Comparison of ENCODE assay signal across 26 cellular contexts in genomic region chr5:140497897-140498296, GRCh38. TPM values are rescaled to one million over a fixed set of nuclear protein-coding genes. Genes with fewer than 3 reads are reported as not detected.
DNase-seq lines count a peak whose midpoint lies in the region; ATAC-seq and TF ChIP-seq lines count a peak whose summit lies in the region.
"Had no signal": no experiment of that assay in that cellular context is flagged by ENCODE, and none has a peak within 500 bp of the region (broad histone marks: within the 10 kb centered on the region; RNA-seq: fewer than 3 reads in every experiment).

No MANE protein-coding gene starts in this region.

- no peak for TF ChIP-seq CTCF in ascending aorta (IDR thresholded peaks at IDR 0.05)

- no peaks in the 10 kb centered on the region for H3K27me3 ChIP-seq in naive thymus-derived CD4-positive, alpha-beta T cell (ENCODE audit: control insufficient read depth in 2 of 2, insufficient read depth in 2 of 2, low read length in 2 of 2)
- H3K27me3 ChIP-seq in ascending aorta, result no peaks in the 10 kb centered on the region
- H3K27me3 ChIP-seq: foreskin keratinocyte, suprapubic skin had no signal

- POLR2A ChIA-PET in naive thymus-derived CD4-positive, alpha-beta T cell (lab: Charles Lee), result no interaction called here

- H3K36me3 Mint-ChIP-seq in naive thymus-derived CD4-positive, alpha-beta T cell, result peaks cover 0 to 34% (median 15%) of the 10 kb centered on the region in 5 donors

- H3K9me3 ChIP-seq in naive thymus-derived CD4-positive, alpha-beta T cell (ENCODE audit: control insufficient read depth in 2 of 3, low read length in 3 of 3), result no peaks in the 10 kb centered on the region
- no peaks in the 10 kb centered on the region for H3K9me3 ChIP-seq in ascending aorta
- H3K9me3 ChIP-seq: suprapubic skin had no signal

- H3K27me3 Mint-ChIP-seq in naive thymus-derived CD4-positive, alpha-beta T cell, result no peaks in the 10 kb centered on the region
- H3K27me3 Mint-ChIP-seq: B cell; brain; dendritic cell treated with granulocyte-macrophage colony-stimulating factor and Interleukin-4, amounts not matched to agents 40 ng/mL and 50 ng/mL, for 4 days; naive thymus-derived CD8-positive, alpha-beta T cell had no signal

- peaks cover 2 to 35% (median 15%) of the 10 kb centered on the region in 7 donors for H3K4me1 Mint-ChIP-seq in naive thymus-derived CD4-positive, alpha-beta T cell
- H3K4me1 Mint-ChIP-seq: B cell, brain had no signal

- peak overlapping the region; percentile 35 for H3K27ac ChIP-seq in naive thymus-derived CD4-positive, alpha-beta T cell (ENCODE audit: low read depth, low read length)
- H3K27ac ChIP-seq in ascending aorta, result no peak overlapping the region
- H3K27ac ChIP-seq: foreskin keratinocyte, parathyroid adenoma, skin epidermis, suprapubic skin had no signal

- intact Hi-C loops in naive thymus-derived CD4-positive, alpha-beta T cell (cut with micrococcal nuclease), result no loop called here
- intact Hi-C loops in ascending aorta (cut with DNase I), result no loop called here

- no peaks in the 10 kb centered on the region for H3K4me1 ChIP-seq in naive thymus-derived CD4-positive, alpha-beta T cell (ENCODE audit: control insufficient read depth in 2 of 2, insufficient read depth in 2 of 2, low read length in 2 of 2)
- no peaks in the 10 kb centered on the region for H3K4me1 ChIP-seq in ascending aorta
- H3K4me1 ChIP-seq: foreskin keratinocyte, parathyroid adenoma, suprapubic skin had no signal

- H3K27ac Mint-ChIP-seq in naive thymus-derived CD4-positive, alpha-beta T cell, result peak overlapping the region in 4 of 9 donors; percentile 16 to 70 (median 65)
- H3K27ac Mint-ChIP-seq: B cell; dendritic cell treated with granulocyte-macrophage colony-stimulating factor and Interleukin-4, amounts not matched to agents 40 ng/mL and 50 ng/mL, for 4 days had no signal

- H3K36me3 ChIP-seq in naive thymus-derived CD4-positive, alpha-beta T cell (ENCODE audit: control insufficient read depth in 2 of 3, insufficient read depth in 3 of 3, low read length in 3 of 3), result peaks cover 0 to 25% (median 0%) of the 10 kb centered on the region in 3 experiments
- H3K36me3 ChIP-seq in ascending aorta, result peaks cover 19 to 24% of the 10 kb centered on the region in 2 donors

- no peak overlapping the region for H3K4me3 Mint-ChIP-seq in naive thymus-derived CD4-positive, alpha-beta T cell
- H3K4me3 Mint-ChIP-seq: B cell; brain; dendritic cell treated with granulocyte-macrophage colony-stimulating factor and Interleukin-4, amounts not matched to agents 40 ng/mL and 50 ng/mL, for 4 days; naive thymus-derived CD8-positive, alpha-beta T cell had no signal

- peak; percentile 75 for DNase-seq in DMS53 (lab: John Stamatoyannopoulos, UW)
- DNase-seq in HuH-7.5 (ENCODE audit: low spot score), result peak; percentile 13
- peak; percentile 5 for DNase-seq in iris pigment epithelial cell (ENCODE audit: low read depth)
- DNase-seq in naive thymus-derived CD4-positive, alpha-beta T cell, result no peak
- no peak for DNase-seq in ascending aorta (ENCODE audit: low spot score in 2 of 2)
- DNase-seq in amniotic stem cell (lab: John Stamatoyannopoulos, UW), result no peak
- DNase-seq in germinal center (ENCODE audit: low spot score), result no peak
- DNase-seq: activated CD4-positive, alpha-beta T cell treated with anti-CD3 and anti-CD28 coated beads, Interleukin-2, amount 50 U/mL, for 48 hours; activated naive CD4-positive, alpha-beta T cell treated with Interleukin-2 at 50 U/mL for 16 hours; activated T-cell treated with anti-CD3 and anti-CD28 coated beads for 4 hours; foreskin keratinocyte; GDM1; MM.1S; naive thymus-derived CD8-positive, alpha-beta T cell; NCI-H1694 treated with DMSO at 0.1 percent for 48 hours; NCI-H510A; stimulated activated CD4-positive, alpha-beta T cell treated with anti-CD3 and anti-CD28 coated beads, Interleukin-4, amount 100 ng/mL, for 4 hours; T-helper 1 cell had no signal

- no peak for ATAC-seq in naive thymus-derived CD4-positive, alpha-beta T cell
- ATAC-seq: foreskin keratinocyte; naive thymus-derived CD8-positive, alpha-beta T cell; Right ventricle myocardium inferior had no signal

- CTCF ChIA-PET in naive thymus-derived CD4-positive, alpha-beta T cell (lab: Charles Lee), result no interaction called here

- no peak overlapping the region for H3K4me3 ChIP-seq in naive thymus-derived CD4-positive, alpha-beta T cell (ENCODE audit: low read length)
- no peak overlapping the region for H3K4me3 ChIP-seq in ascending aorta
- H3K4me3 ChIP-seq: lung, skin epidermis, suprapubic skin had no signal

- no peaks in the 10 kb centered on the region for H3K9me3 Mint-ChIP-seq in naive thymus-derived CD4-positive, alpha-beta T cell
- H3K9me3 Mint-ChIP-seq: brain; dendritic cell treated with granulocyte-macrophage colony-stimulating factor and Interleukin-4, amounts not matched to agents 40 ng/mL and 50 ng/mL, for 4 days; naive thymus-derived CD8-positive, alpha-beta T cell had no signal

RNA-seq across cellular contexts. Expression of gene EIF4EBP3, which starts 49.6 kb away (rescaled TPM):
- 10 to 100 TPM; 12.5 to 19.5 (median 16.2) TPM for total RNA-seq in naive thymus-derived CD4-positive, alpha-beta T cell
- 10 to 100 TPM; 61.7 to 80.8 TPM for polyA plus RNA-seq in naive thymus-derived CD4-positive, alpha-beta T cell
- 4.0 TPM for total RNA-seq in ascending aorta

RNA-seq across cellular contexts. Expression of gene SRA1, which starts 59.4 kb away (rescaled TPM):
- total RNA-seq in naive thymus-derived CD4-positive, alpha-beta T cell, result 10 to 100 TPM; 23.8 to 45.5 (median 34.0) TPM
- 10 to 100 TPM; 31.1 to 34.4 TPM for polyA plus RNA-seq in naive thymus-derived CD4-positive, alpha-beta T cell
- total RNA-seq in ascending aorta, result 47.3 TPM

Comparison
In these comparisons a context has a peak if more than half of its experiments do, and no peak if none do; other contexts are left out.
1. DNase-seq: peak in DMS53 (single experiment), HuH-7.5 (single experiment) and iris pigment epithelial cell (single experiment); none in naive thymus-derived CD4-positive, alpha-beta T cell (0 of 9), ascending aorta (0 of 2), amniotic stem cell (single experiment) and germinal center (single experiment).